17 cellular contexts compared by ENCODE assay signal in the genomic region with DNA sequence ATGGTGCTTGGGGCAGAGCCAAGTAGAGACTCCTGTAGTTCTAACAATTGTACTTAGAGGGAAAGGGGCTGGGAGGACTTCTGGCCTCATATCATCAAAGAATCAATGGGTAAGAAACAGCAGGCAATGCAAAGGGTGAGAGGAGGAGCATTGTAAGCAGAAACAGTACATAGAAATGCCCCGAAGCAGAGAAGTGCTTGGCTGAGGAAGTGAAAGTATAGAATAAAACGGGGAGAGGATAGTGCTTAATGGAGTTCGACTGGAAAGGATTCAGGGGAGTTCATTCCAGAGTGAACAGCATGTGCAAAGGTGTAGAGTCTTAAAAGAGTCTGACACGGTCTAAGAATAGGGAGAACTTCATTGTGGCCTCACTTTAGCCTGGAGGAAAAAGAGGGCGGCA.
A peak's percentile ranks its signal among the peaks of the same experiment; 100 is the strongest.
DNase-seq lines count a peak whose midpoint lies in the region; ATAC-seq, FAIRE-seq and TF ChIP-seq lines count a peak whose summit lies in the region.
"Had no signal": no experiment of that assay in that cellular context is flagged by ENCODE, and none has a peak within 500 bp of the region (broad histone marks: within the 10 kb centered on the region; RNA-seq: fewer than 3 reads in every experiment).

No MANE protein-coding gene starts in this region.

- in situ Hi-C loops in GM12878 (cut with MboI), result no loop called here

- POLR2A ChIA-PET in GM12878 (lab: Charles Lee), result no interaction called here

- CTCF ChIA-PET in GM12878 (lab: Yijun Ruan, JAX), result no interaction called here

- no peaks in the 10 kb centered on the region for H3K79me2 ChIP-seq in GM12878 (ENCODE audit: control insufficient read depth, insufficient read depth, low read length)

- no peak for TF ChIP-seq CTCF in GM12878 (IDR thresholded peaks at IDR 0.05 in 2 of 3, conservative IDR thresholded peaks at IDR 0.05 in 1 of 3; ENCODE audit: control insufficient read depth in 2 of 3, extremely low read depth in 1 of 3, insufficient read depth in 1 of 3, low read depth in 3 of 3, low read length in 3 of 3)

- H3K4me3 ChIP-seq in GM12878 (no peak overlapping the region), rectal smooth muscle tissue (ENCODE audit: low read length) (no peak overlapping the region)

- 16% methylated on average over 5 of the region's 5 CpGs for whole genome bisulfite sequencing in GM12878 (ENCODE audit: insufficient coverage, insufficient replicate concordance, low lambda C conversion rate, missing lambda C conversion rate)

- H3K27me3 ChIP-seq in GM12878 (replicated peaks in 1 of 2; ENCODE audit: control insufficient read depth in 2 of 2, insufficient read depth in 2 of 2, low read length in 1 of 2) (no peaks in the 10 kb centered on the region; a peak in 2 of 4 replicates), rectal smooth muscle tissue (ENCODE audit: control insufficient read depth, insufficient read depth, low read length) (no peaks in the 10 kb centered on the region)

- no peak overlapping the region for H3K4me2 ChIP-seq in GM12878 (ENCODE audit: control insufficient read depth, insufficient read depth)

- peak overlapping the region; percentile 52; the same call in 1 of the 2 replicates for H2AFZ ChIP-seq in GM12878 (ENCODE audit: control insufficient read depth, low read depth, low read length)

- DNase-seq in GM12891 (ENCODE audit: insufficient read length, low spot score) (no peak), GM12878 (ENCODE audit: low read depth, low spot score) (no peak), hypothalamus (lab: John Stamatoyannopoulos, UW) (no peak), islet precursor cell (no peak)
- no peak for DNase-seq in activated effector memory CD4-positive, alpha-beta T cell treated with Interleukin-2 at 50 U/mL for 16 hours
- DNase-seq: activated naive CD8-positive, alpha-beta T cell treated with anti-CD3 and anti-CD28 coated beads, Interleukin-2, amount 10 ng/mL, durations not matched to agents 7 days and 5 days; DMS79; erythroblast; NCI-H1694; NCI-H526 treated with DMSO at 0.1 percent for 48 hours; SHP77; stimulated activated CD4-positive, alpha-beta T cell treated with anti-CD3 and anti-CD28 coated beads, Interleukin-2, amount 100 ng/mL, for 48 hours had no signal

- H3K36me3 ChIP-seq in GM12878 (ENCODE audit: control insufficient read depth in 2 of 2, insufficient read depth in 2 of 2, low read length in 1 of 2), result no peaks in the 10 kb centered on the region
- no peaks in the 10 kb centered on the region for H3K36me3 ChIP-seq in rectal smooth muscle tissue (ENCODE audit: control insufficient read depth, insufficient read depth, low read length)

- H3K27ac ChIP-seq in GM12878 (ENCODE audit: control insufficient read depth, insufficient read depth) (no peak overlapping the region), rectal smooth muscle tissue (ENCODE audit: low read depth, low read length) (peak overlapping the region; percentile 80)

- ATAC-seq in HG03175 (IDR thresholded peaks at IDR 0.05; ENCODE audit: unreplicated experiment) (peak; percentile 43), GM12878 (peak; percentile 63), HG03354 (IDR thresholded peaks at IDR 0.05; ENCODE audit: poor library complexity, severe bottlenecking, unreplicated experiment) (no peak)
- ATAC-seq: HCT116; stimulated activated effector memory CD8-positive, alpha-beta T cell treated with anti-CD3 and anti-CD28 coated beads, Interleukin-12 subunit alpha, Interleukin-12 subunit beta, amount 100 ng/mL, for 72 hours had no signal

- no peak for TF ChIP-seq RAD21 in GM12878 (IDR thresholded peaks at IDR 0.05; ENCODE audit: insufficient read depth, low read depth, low read length)

- intact Hi-C loops in GM12878 (cut with micrococcal nuclease; ENCODE audit: unreplicated experiment), result no loop called here

- FAIRE-seq in GM12891 (lab: Jason Lieb, UNC), result no peak
- no peak for FAIRE-seq in GM12878 (lab: Jason Lieb, UNC)

- RAD21 ChIA-PET in GM12878 (lab: Charles Lee; ENCODE audit: unreplicated experiment), result no interaction called here

- TF ChIP-seq EP300 in GM12878 (IDR thresholded peaks at IDR 0.05; ENCODE audit: borderline replicate concordance in 1 of 2, control insufficient read depth in 1 of 2, low read depth in 2 of 2, low read length in 2 of 2), result no peak

- BruUV-seq in GM12878 (replicated peaks; lab: Mats Ljungman, UMichigan), result no TSS peak

- H3K9ac ChIP-seq in GM12878 (ENCODE audit: control insufficient read depth, insufficient read depth, low read length) (no peak overlapping the region), rectal smooth muscle tissue (ENCODE audit: low read length) (no peak overlapping the region)

- H3K4me1 ChIP-seq in GM12878 (ENCODE audit: control insufficient read depth, insufficient read depth, low read length) (no peaks in the 10 kb centered on the region), rectal smooth muscle tissue (ENCODE audit: control insufficient read depth, insufficient read depth, low read length) (peaks cover 57% of the 10 kb centered on the region)

- H4K20me1 ChIP-seq in GM12878 (ENCODE audit: control insufficient read depth, insufficient read depth), result no peaks in the 10 kb centered on the region

- no peaks in the 10 kb centered on the region for H3K9me3 ChIP-seq in GM12878 (replicated peaks; ENCODE audit: control insufficient read depth, insufficient read depth, low read length)

- SMC1A ChIA-PET in GM12878 (lab: Charles Lee; ENCODE audit: uncharacterized antibody, unreplicated experiment), result no interaction called here

- TF ChIP-seq POLR2A in GM12891 (IDR thresholded peaks at IDR 0.05; ENCODE audit: low read depth, low read length) (no peak), GM12878 (IDR thresholded peaks at IDR 0.05; ENCODE audit: low read depth, low read length) (no peak)

TF ChIP-seq in GM12891, 5 proteins besides CTCF, POLR2A, EP300 and RAD21:
- TF ChIP-seq PAX5 (IDR thresholded peaks at IDR 0.05; ENCODE audit: insufficient read depth, low read length, severe bottlenecking), result no peak
- TF ChIP-seq SPI1 (IDR thresholded peaks at IDR 0.05; ENCODE audit: low read depth, low read length), result peak; percentile 89
- TF ChIP-seq POU2F2 (IDR thresholded peaks at IDR 0.05; ENCODE audit: low read depth, low read length), result no peak
- no peak for TF ChIP-seq TAF1 (IDR thresholded peaks at IDR 0.05; ENCODE audit: low read depth, low read length)

TF ChIP-seq in GM12878, 131 proteins besides CTCF, POLR2A, EP300 and RAD21:
- TF ChIP-seq SIN3A (IDR thresholded peaks at IDR 0.05; ENCODE audit: low read depth, low read length) (no peak), SRF (IDR thresholded peaks at IDR 0.05; ENCODE audit: low read depth in 2 of 2, low read length in 2 of 2) (no peak), SPI1 (IDR thresholded peaks at IDR 0.05; ENCODE audit: borderline replicate concordance, insufficient read depth, low read depth, low read length) (peak; percentile 81), FOXK2 (IDR thresholded peaks at IDR 0.05) (no peak)
